ENCODE assay signal across 2 cellular contexts in the genomic region with DNA sequence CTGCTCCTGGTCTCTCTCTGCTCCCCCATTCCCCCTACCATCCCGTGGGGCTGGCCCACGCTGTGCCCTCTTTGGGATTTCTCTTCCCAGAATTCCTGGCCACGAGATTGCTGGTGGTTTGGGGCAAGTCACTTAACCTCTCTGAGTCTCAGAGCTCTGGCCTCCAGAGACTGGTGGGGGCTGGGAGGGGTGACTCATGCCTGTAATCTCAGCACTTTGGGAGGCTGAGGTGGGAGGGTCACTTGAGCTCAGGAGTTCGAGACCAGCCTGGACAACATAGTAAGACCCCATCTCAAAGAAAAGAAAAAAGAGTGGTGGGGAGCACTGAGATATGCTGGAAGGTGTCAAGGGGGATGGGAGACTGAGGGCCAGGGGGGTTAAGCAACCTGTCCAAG.
TF ChIP-seq lines count a peak whose summit lies in the region.

No MANE protein-coding gene starts in this region.

TF ChIP-seq in HepG2, 621 proteins besides CTCF, POLR2A, EP300 and RAD21:
- TF ChIP-seq FOSL2 (CRISPR knock-in tag; IDR thresholded peaks at IDR 0.05) (peak; percentile 35; the same call in 1 of the 2 replicates), ZNF616 (CRISPR knock-in tag; IDR thresholded peaks at IDR 0.05; ENCODE audit: low read depth) (no peak), ZNF121 (CRISPR knock-in tag; IDR thresholded peaks at IDR 0.05) (peak; percentile 68; the same call in 1 of the 2 replicates), ZNF768 (CRISPR knock-in tag; IDR thresholded peaks at IDR 0.05) (peak; percentile 98)

TF ChIP-seq in K562, 482 proteins besides CTCF, POLR2A, EP300 and RAD21 (continues in another document):
- no peak for TF ChIP-seq PYGO2 (tag; IDR thresholded peaks at IDR 0.05)
- no peak for TF ChIP-seq SMARCA4 (IDR thresholded peaks at IDR 0.05)
- no peak for TF ChIP-seq TCF7 (IDR thresholded peaks at IDR 0.05; ENCODE audit: borderline replicate concordance)
- no peak for TF ChIP-seq ZNF551 (CRISPR knock-in tag; IDR thresholded peaks at IDR 0.05)
- peak; percentile 80 for TF ChIP-seq JUND (IDR thresholded peaks at IDR 0.05; ENCODE audit: borderline replicate concordance, low read depth, low read length)
- TF ChIP-seq JUND (tag; IDR thresholded peaks at IDR 0.05; ENCODE audit: borderline replicate concordance, low read depth, low read length) = no peak; the same call in 2 of the 3 replicates
- no peak for TF ChIP-seq ZNF282 (CRISPR knock-in tag; IDR thresholded peaks at IDR 0.05)
- TF ChIP-seq, protein P1, sequence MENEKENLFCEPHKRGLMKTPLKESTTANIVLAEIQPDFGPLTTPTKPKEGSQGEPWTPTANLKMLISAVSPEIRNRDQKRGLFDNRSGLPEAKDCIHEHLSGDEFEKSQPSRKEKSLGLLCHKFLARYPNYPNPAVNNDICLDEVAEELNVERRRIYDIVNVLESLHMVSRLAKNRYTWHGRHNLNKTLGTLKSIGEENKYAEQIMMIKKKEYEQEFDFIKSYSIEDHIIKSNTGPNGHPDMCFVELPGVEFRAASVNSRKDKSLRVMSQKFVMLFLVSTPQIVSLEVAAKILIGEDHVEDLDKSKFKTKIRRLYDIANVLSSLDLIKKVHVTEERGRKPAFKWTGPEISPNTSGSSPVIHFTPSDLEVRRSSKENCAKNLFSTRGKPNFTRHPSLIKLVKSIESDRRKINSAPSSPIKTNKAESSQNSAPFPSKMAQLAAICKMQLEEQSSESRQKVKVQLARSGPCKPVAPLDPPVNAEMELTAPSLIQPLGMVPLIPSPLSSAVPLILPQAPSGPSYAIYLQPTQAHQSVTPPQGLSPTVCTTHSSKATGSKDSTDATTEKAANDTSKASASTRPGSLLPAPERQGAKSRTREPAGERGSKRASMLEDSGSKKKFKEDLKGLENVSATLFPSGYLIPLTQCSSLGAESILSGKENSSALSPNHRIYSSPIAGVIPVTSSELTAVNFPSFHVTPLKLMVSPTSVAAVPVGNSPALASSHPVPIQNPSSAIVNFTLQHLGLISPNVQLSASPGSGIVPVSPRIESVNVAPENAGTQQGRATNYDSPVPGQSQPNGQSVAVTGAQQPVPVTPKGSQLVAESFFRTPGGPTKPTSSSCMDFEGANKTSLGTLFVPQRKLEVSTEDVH (IDR thresholded peaks at IDR 0.05; ENCODE audit: low read depth, partially characterized antibody) = no peak
- TF ChIP-seq ZKSCAN1 (IDR thresholded peaks at IDR 0.05; ENCODE audit: low read depth, low read length) = no peak
- TF ChIP-seq, protein P2, sequence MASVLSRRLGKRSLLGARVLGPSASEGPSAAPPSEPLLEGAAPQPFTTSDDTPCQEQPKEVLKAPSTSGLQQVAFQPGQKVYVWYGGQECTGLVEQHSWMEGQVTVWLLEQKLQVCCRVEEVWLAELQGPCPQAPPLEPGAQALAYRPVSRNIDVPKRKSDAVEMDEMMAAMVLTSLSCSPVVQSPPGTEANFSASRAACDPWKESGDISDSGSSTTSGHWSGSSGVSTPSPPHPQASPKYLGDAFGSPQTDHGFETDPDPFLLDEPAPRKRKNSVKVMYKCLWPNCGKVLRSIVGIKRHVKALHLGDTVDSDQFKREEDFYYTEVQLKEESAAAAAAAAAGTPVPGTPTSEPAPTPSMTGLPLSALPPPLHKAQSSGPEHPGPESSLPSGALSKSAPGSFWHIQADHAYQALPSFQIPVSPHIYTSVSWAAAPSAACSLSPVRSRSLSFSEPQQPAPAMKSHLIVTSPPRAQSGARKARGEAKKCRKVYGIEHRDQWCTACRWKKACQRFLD (CRISPR knock-in tag; IDR thresholded peaks at IDR 0.05) = no peak
- peak; percentile 11; the same call in 1 of the 2 replicates for TF ChIP-seq HDAC2 (IDR thresholded peaks at IDR 0.05)
- TF ChIP-seq RFX1 (IDR thresholded peaks at IDR 0.05) = no peak
- TF ChIP-seq, protein P3, sequence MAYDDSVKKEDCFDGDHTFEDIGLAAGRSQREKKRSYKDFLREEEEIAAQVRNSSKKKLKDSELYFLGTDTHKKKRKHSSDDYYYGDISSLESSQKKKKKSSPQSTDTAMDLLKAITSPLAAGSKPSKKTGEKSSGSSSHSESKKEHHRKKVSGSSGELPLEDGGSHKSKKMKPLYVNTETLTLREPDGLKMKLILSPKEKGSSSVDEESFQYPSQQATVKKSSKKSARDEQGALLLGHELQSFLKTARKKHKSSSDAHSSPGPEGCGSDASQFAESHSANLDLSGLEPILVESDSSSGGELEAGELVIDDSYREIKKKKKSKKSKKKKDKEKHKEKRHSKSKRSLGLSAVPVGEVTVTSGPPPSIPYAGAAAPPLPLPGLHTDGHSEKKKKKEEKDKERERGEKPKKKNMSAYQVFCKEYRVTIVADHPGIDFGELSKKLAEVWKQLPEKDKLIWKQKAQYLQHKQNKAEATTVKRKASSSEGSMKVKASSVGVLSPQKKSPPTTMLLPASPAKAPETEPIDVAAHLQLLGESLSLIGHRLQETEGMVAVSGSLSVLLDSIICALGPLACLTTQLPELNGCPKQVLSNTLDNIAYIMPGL (CRISPR knock-in tag; IDR thresholded peaks at IDR 0.05) = no peak
- TF ChIP-seq FOSL1 (tag; conservative IDR thresholded peaks at IDR 0.05) = peak; percentile 55; the same call in 1 of the 2 replicates
- 0 out of 2 replicates have a peak, but pooled peaks have one; percentile 11 for TF ChIP-seq NFE2 (IDR thresholded peaks at IDR 0.05; ENCODE audit: low read depth)
- no peak for TF ChIP-seq ETS2 (tag; IDR thresholded peaks at IDR 0.05; ENCODE audit: borderline replicate concordance, poor library complexity, severe bottlenecking)
- TF ChIP-seq, protein P4, sequence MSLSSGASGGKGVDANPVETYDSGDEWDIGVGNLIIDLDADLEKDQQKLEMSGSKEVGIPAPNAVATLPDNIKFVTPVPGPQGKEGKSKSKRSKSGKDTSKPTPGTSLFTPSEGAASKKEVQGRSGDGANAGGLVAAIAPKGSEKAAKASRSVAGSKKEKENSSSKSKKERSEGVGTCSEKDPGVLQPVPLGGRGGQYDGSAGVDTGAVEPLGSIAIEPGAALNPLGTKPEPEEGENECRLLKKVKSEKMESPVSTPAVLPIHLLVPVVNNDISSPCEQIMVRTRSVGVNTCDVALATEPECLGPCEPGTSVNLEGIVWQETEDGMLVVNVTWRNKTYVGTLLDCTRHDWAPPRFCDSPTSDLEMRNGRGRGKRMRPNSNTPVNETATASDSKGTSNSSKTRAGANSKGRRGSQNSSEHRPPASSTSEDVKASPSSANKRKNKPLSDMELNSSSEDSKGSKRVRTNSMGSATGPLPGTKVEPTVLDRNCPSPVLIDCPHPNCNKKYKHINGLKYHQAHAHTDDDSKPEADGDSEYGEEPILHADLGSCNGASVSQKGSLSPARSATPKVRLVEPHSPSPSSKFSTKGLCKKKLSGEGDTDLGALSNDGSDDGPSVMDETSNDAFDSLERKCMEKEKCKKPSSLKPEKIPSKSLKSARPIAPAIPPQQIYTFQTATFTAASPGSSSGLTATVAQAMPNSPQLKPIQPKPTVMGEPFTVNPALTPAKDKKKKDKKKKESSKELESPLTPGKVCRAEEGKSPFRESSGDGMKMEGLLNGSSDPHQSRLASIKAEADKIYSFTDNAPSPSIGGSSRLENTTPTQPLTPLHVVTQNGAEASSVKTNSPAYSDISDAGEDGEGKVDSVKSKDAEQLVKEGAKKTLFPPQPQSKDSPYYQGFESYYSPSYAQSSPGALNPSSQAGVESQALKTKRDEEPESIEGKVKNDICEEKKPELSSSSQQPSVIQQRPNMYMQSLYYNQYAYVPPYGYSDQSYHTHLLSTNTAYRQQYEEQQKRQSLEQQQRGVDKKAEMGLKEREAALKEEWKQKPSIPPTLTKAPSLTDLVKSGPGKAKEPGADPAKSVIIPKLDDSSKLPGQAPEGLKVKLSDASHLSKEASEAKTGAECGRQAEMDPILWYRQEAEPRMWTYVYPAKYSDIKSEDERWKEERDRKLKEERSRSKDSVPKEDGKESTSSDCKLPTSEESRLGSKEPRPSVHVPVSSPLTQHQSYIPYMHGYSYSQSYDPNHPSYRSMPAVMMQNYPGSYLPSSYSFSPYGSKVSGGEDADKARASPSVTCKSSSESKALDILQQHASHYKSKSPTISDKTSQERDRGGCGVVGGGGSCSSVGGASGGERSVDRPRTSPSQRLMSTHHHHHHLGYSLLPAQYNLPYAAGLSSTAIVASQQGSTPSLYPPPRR (CRISPR knock-in tag; IDR thresholded peaks at IDR 0.05; ENCODE audit: borderline replicate concordance) = no peak
- TF ChIP-seq, protein P5, sequence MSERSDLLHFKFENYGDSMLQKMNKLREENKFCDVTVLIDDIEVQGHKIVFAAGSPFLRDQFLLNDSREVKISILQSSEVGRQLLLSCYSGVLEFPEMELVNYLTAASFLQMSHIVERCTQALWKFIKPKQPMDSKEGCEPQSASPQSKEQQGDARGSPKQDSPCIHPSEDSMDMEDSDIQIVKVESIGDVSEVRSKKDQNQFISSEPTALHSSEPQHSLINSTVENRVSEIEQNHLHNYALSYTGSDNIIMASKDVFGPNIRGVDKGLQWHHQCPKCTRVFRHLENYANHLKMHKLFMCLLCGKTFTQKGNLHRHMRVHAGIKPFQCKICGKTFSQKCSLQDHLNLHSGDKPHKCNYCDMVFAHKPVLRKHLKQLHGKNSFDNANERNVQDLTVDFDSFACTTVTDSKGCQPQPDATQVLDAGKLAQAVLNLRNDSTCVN (CRISPR knock-in tag; IDR thresholded peaks at IDR 0.05) = no peak
- no peak for TF ChIP-seq CBFA2T3 (IDR thresholded peaks at IDR 0.05)
- TF ChIP-seq EWSR1 (IDR thresholded peaks at IDR 0.05; ENCODE audit: borderline replicate concordance, low read depth, partially characterized antibody) = no peak
- TF ChIP-seq, protein P6, sequence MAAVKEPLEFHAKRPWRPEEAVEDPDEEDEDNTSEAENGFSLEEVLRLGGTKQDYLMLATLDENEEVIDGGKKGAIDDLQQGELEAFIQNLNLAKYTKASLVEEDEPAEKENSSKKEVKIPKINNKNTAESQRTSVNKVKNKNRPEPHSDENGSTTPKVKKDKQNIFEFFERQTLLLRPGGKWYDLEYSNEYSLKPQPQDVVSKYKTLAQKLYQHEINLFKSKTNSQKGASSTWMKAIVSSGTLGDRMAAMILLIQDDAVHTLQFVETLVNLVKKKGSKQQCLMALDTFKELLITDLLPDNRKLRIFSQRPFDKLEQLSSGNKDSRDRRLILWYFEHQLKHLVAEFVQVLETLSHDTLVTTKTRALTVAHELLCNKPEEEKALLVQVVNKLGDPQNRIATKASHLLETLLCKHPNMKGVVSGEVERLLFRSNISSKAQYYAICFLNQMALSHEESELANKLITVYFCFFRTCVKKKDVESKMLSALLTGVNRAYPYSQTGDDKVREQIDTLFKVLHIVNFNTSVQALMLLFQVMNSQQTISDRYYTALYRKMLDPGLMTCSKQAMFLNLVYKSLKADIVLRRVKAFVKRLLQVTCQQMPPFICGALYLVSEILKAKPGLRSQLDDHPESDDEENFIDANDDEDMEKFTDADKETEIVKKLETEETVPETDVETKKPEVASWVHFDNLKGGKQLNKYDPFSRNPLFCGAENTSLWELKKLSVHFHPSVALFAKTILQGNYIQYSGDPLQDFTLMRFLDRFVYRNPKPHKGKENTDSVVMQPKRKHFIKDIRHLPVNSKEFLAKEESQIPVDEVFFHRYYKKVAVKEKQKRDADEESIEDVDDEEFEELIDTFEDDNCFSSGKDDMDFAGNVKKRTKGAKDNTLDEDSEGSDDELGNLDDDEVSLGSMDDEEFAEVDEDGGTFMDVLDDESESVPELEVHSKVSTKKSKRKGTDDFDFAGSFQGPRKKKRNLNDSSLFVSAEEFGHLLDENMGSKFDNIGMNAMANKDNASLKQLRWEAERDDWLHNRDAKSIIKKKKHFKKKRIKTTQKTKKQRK (IDR thresholded peaks at IDR 0.05; ENCODE audit: borderline replicate concordance, low read depth, low read length) = no peak
- TF ChIP-seq, protein P7, sequence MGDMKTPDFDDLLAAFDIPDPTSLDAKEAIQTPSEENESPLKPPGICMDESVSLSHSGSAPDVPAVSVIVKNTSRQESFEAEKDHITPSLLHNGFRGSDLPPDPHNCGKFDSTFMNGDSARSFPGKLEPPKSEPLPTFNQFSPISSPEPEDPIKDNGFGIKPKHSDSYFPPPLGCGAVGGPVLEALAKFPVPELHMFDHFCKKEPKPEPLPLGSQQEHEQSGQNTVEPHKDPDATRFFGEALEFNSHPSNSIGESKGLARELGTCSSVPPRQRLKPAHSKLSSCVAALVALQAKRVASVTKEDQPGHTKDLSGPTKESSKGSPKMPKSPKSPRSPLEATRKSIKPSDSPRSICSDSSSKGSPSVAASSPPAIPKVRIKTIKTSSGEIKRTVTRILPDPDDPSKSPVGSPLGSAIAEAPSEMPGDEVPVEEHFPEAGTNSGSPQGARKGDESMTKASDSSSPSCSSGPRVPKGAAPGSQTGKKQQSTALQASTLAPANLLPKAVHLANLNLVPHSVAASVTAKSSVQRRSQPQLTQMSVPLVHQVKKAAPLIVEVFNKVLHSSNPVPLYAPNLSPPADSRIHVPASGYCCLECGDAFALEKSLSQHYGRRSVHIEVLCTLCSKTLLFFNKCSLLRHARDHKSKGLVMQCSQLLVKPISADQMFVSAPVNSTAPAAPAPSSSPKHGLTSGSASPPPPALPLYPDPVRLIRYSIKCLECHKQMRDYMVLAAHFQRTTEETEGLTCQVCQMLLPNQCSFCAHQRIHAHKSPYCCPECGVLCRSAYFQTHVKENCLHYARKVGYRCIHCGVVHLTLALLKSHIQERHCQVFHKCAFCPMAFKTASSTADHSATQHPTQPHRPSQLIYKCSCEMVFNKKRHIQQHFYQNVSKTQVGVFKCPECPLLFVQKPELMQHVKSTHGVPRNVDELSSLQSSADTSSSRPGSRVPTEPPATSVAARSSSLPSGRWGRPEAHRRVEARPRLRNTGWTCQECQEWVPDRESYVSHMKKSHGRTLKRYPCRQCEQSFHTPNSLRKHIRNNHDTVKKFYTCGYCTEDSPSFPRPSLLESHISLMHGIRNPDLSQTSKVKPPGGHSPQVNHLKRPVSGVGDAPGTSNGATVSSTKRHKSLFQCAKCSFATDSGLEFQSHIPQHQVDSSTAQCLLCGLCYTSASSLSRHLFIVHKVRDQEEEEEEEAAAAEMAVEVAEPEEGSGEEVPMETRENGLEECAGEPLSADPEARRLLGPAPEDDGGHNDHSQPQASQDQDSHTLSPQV (IDR thresholded peaks at IDR 0.05) = no peak
- peak; percentile 83 for TF ChIP-seq BCOR (IDR thresholded peaks at IDR 0.05)
- no peak for TF ChIP-seq ZNF76 (CRISPR knock-in tag; IDR thresholded peaks at IDR 0.05; ENCODE audit: borderline replicate concordance)
- TF ChIP-seq ARNT (IDR thresholded peaks at IDR 0.05) = 0 out of 4 replicates have a peak, but pooled peaks of 1 of the 2 experiments have one; percentile 47
- peak; percentile 84 to 91 for TF ChIP-seq KDM1A (IDR thresholded peaks at IDR 0.05)
- TF ChIP-seq MTA1 (IDR thresholded peaks at IDR 0.05; ENCODE audit: borderline replicate concordance) = no peak
- peak; percentile 85 for TF ChIP-seq RBM25 (IDR thresholded peaks at IDR 0.05; ENCODE audit: low read depth, low read length, severe bottlenecking)
- peak in 1 of 2 experiments; percentile 76; a peak in 2 of 4 replicates for TF ChIP-seq RCOR1 (IDR thresholded peaks at IDR 0.05; ENCODE audit: borderline replicate concordance in 1 of 2, low read depth in 2 of 2, low read length in 2 of 2)
- TF ChIP-seq, protein P8, sequence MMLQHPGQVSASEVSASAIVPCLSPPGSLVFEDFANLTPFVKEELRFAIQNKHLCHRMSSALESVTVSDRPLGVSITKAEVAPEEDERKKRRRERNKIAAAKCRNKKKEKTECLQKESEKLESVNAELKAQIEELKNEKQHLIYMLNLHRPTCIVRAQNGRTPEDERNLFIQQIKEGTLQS (IDR thresholded peaks at IDR 0.05) = peak; percentile 80
- TF ChIP-seq, protein P8 (CRISPR knock-in tag; conservative IDR thresholded peaks at IDR 0.05) = no peak
- peak; percentile 85 for TF ChIP-seq PTBP1 (IDR thresholded peaks at IDR 0.05; ENCODE audit: low read depth, low read length)
- no peak for TF ChIP-seq CBFA2T2 (conservative IDR thresholded peaks at IDR 0.05)
